In genomic region chr1:91020967-91021685, GRCh38 we compare ENCODE assay signal across 8 cellular contexts. TPM values are rescaled to one million over a fixed set of nuclear protein-coding genes. Genes with fewer than 3 reads are reported as not detected.
DNase-seq lines count a peak whose midpoint lies in the region; ATAC-seq and TF ChIP-seq lines count a peak whose summit lies in the region.

No MANE protein-coding gene starts in this region.

- peaks cover 18% of the 10 kb centered on the region for H4K20me1 ChIP-seq in neural progenitor cell (ENCODE audit: low read depth)

- H3F3A ChIP-seq in neural progenitor cell (ENCODE audit: low read depth), result peaks cover 33% of the 10 kb centered on the region

- peak overlapping the region; percentile 54 for H2AFZ ChIP-seq in neural progenitor cell (replicated peaks)

- H3K4me2 ChIP-seq in neural progenitor cell, result peak overlapping the region; percentile 98

- H3K36me3 Mint-ChIP-seq in neural progenitor cell, result peaks cover 27% of the 10 kb centered on the region

- peak overlapping the region; percentile 91 for H3K9ac ChIP-seq in neural progenitor cell

- peaks cover 20% of the 10 kb centered on the region for H3K4me1 Mint-ChIP-seq in neural progenitor cell

- H3K4me1 ChIP-seq in RWPE2 (ENCODE audit: insufficient read depth, poor library complexity, severe bottlenecking), result peaks cover 51% of the 10 kb centered on the region
- peaks cover 20% of the 10 kb centered on the region for H3K4me1 ChIP-seq in neural progenitor cell

- H3K27ac ChIP-seq in RWPE2 (ENCODE audit: poor library complexity, severe bottlenecking) (peak overlapping the region; percentile 91), neural progenitor cell (peak overlapping the region; percentile 100)

- ATAC-seq in GM21528 (IDR thresholded peaks at IDR 0.05; ENCODE audit: low FRiP score, unreplicated experiment) (peak; percentile 41), RWPE2 (ENCODE audit: low read depth) (peak; percentile 75)

- peak overlapping the region; percentile 100 for H3K27ac Mint-ChIP-seq in neural progenitor cell

- peaks cover 50% of the 10 kb centered on the region for H3K79me2 ChIP-seq in neural progenitor cell (ENCODE audit: low read depth)

- H3K9me3 Mint-ChIP-seq in neural progenitor cell, result peaks cover 13% of the 10 kb centered on the region

- no peak for TF ChIP-seq CTCF in RWPE2 (IDR thresholded peaks at IDR 0.05; ENCODE audit: poor library complexity, severe bottlenecking)
- no peak for TF ChIP-seq CTCF in neural progenitor cell (IDR thresholded peaks at IDR 0.05)

- peaks cover 2% of the 10 kb centered on the region for H3K27me3 Mint-ChIP-seq in neural progenitor cell (ENCODE audit: insufficient read depth, low read depth)

- H3K4me3 ChIP-seq in RWPE2 (ENCODE audit: severe bottlenecking) (peak overlapping the region; percentile 93), neural progenitor cell (peak overlapping the region; percentile 88)

- H3K27me3 ChIP-seq in RWPE2 (ENCODE audit: insufficient read depth, poor library complexity, severe bottlenecking) (no peaks in the 10 kb centered on the region), neural progenitor cell (no peaks in the 10 kb centered on the region)

- H3K9me3 ChIP-seq in RWPE2 (ENCODE audit: severe bottlenecking) (no peaks in the 10 kb centered on the region), neural progenitor cell (ENCODE audit: low read depth) (no peaks in the 10 kb centered on the region)

- peaks cover 44% of the 10 kb centered on the region for H3K36me3 ChIP-seq in RWPE2 (ENCODE audit: low read depth)
- peaks cover 13% of the 10 kb centered on the region for H3K36me3 ChIP-seq in neural progenitor cell

- H3K4me3 Mint-ChIP-seq in neural progenitor cell, result peak overlapping the region; percentile 98

- DNase-seq in DMS53 (lab: John Stamatoyannopoulos, UW), result peak; percentile 92
- peak; percentile 43 for DNase-seq in HuH-7.5 (ENCODE audit: low spot score)
- peak; percentile 77 for DNase-seq in RWPE2 (ENCODE audit: low spot score)
- DNase-seq in activated effector memory CD4-positive, alpha-beta T cell treated with anti-CD3 and anti-CD28 coated beads, Interleukin-2, amount 50 U/mL, for 16 hours, result peak; percentile 89
- peak; percentile 57 for DNase-seq in fibroblast of the conjunctiva (ENCODE audit: low read depth)
- DNase-seq in neural progenitor cell (ENCODE audit: low spot score), result peak; percentile 95
- DNase-seq in stromal cell of bone marrow (ENCODE audit: low read depth), result peak; percentile 53

RNA-seq across cellular contexts. Expression of gene ZNF644, which starts 0.7 kb away (rescaled TPM):
- total RNA-seq in neural progenitor cell (ENCODE audit: low replicate concordance), result 98.1 and 177 TPM in 2 replicates

Comparison
In these comparisons a context has a peak if more than half of its experiments do, and no peak if none do; other contexts are left out.
1. Peak in every context shown above with its lines: DNase-seq, ATAC-seq, H3K4me3 ChIP-seq and H3K27ac ChIP-seq.
2. DNase-seq: peak in every context shown above with its lines; median percentile 95 in neural progenitor cell; 92 in DMS53; 89 in activated effector memory CD4-positive, alpha-beta T cell treated with anti-CD3 and anti-CD28 coated beads, Interleukin-2, amount 50 U/mL, for 16 hours; 77 in RWPE2; 57 in fibroblast of the conjunctiva; 53 in stromal cell of bone marrow; 43 in HuH-7.5.